ENCODE assay signal across 11 cellular contexts in the genomic region with DNA sequence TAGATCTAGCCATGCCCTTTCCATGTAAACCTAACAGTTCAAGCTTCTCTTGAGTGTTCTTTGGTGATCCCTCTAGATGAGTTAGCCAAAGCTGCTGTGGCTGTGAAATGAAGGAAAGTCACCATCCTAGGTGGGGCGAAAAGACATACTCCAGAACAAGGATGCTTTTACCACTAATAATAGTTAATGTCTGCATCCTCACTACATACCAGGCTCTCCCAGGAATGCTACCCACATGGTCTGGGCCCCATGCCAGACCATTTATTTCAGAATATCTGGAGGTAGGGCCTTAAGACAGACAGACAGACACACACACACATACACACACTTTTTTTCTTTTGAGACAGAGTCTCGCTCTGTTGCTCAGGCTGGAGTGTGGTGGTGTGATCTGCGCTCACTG. TPM values are rescaled to one million over a fixed set of nuclear protein-coding genes. Genes with fewer than 3 reads are reported as not detected.
DNase-seq lines count a peak whose midpoint lies in the region; ATAC-seq, FAIRE-seq and TF ChIP-seq lines count a peak whose summit lies in the region.
"Had no signal": no experiment of that assay in that cellular context is flagged by ENCODE, and none has a peak within 500 bp of the region (broad histone marks: within the 10 kb centered on the region; RNA-seq: fewer than 3 reads in every experiment).

No MANE protein-coding gene starts in this region.

- peaks cover 54% of the 10 kb centered on the region for H3K4me1 Mint-ChIP-seq in HFFc6 (ENCODE audit: low read depth)
- H3K4me1 Mint-ChIP-seq in activated T-cell treated with anti-CD3 and anti-CD28 coated beads, Interleukin-2, amount 50 U/mL, for 72 hours (ENCODE audit: low read depth): no peaks in the 10 kb centered on the region

- no peaks in the 10 kb centered on the region for H3K36me3 Mint-ChIP-seq in HFFc6 (ENCODE audit: low read depth)
- no peaks in the 10 kb centered on the region for H3K36me3 Mint-ChIP-seq in activated T-cell treated with anti-CD3 and anti-CD28 coated beads, Interleukin-2, amount 50 U/mL, for 72 hours (ENCODE audit: insufficient read depth in 2 of 2)

- H3K4me1 ChIP-seq in fibroblast of lung (ENCODE audit: control insufficient read depth, extremely low read depth, insufficient read depth, low read length) (peaks cover 33% of the 10 kb centered on the region), transverse colon (peaks cover 4 to 37% (median 25%) of the 10 kb centered on the region in 4 donors)

- no peak for ATAC-seq in activated T-cell treated with anti-CD3 and anti-CD28 coated beads, Interleukin-2, amount 50 U/mL, for 72 hours (replicated peaks in 1 of 2)
- ATAC-seq: K562 had no signal

- TF ChIP-seq CTCF in HFFc6 (IDR thresholded peaks at IDR 0.05): no peak
- TF ChIP-seq CTCF in fibroblast of lung (conservative IDR thresholded peaks at IDR 0.05 in 1 of 2, IDR thresholded peaks at IDR 0.05 in 1 of 2; ENCODE audit: low read depth in 1 of 2, low read length in 2 of 2): no peak
- no peak for TF ChIP-seq CTCF in transverse colon (IDR thresholded peaks at IDR 0.05)

- no peak for TF ChIP-seq POLR2A in transverse colon (IDR thresholded peaks at IDR 0.05)

- in situ Hi-C loops in SK-MEL-5 (cut with HindIII; ENCODE audit: low pct_unique_long_range_greater_than_20kb, low sequenced_read_pairs) (no loop called here), transverse colon (cut with MboI; ENCODE audit: low pct_ligation_motif_present in 1 of 4, low pct_unique_long_range_greater_than_20kb in 1 of 4, low sequenced_read_pairs in 3 of 4) (no loop called here)

- no peaks in the 10 kb centered on the region for H4K20me1 ChIP-seq in fibroblast of lung (ENCODE audit: control insufficient read depth, extremely low read depth, insufficient read depth, low read length)

- no peaks in the 10 kb centered on the region for H3K9me3 Mint-ChIP-seq in HFFc6
- no peaks in the 10 kb centered on the region for H3K9me3 Mint-ChIP-seq in activated T-cell treated with anti-CD3 and anti-CD28 coated beads, Interleukin-2, amount 50 U/mL, for 72 hours

- intact Hi-C loops in transverse colon (cut with DNase I; ENCODE audit: low total_unique reads): no loop called here

- no peak overlapping the region for H3K9ac ChIP-seq in fibroblast of lung (ENCODE audit: insufficient read depth, low read length)

- H3K36me3 ChIP-seq in fibroblast of lung (ENCODE audit: control insufficient read depth, insufficient read depth, low read length): no peaks in the 10 kb centered on the region
- no peaks in the 10 kb centered on the region for H3K36me3 ChIP-seq in transverse colon

- TF ChIP-seq EP300 in transverse colon (IDR thresholded peaks at IDR 0.05; ENCODE audit: low read depth): no peak

- peak; percentile 23 for FAIRE-seq in urothelium cell line (lab: Jason Lieb, UNC)
- FAIRE-seq: K562 had no signal

- no peaks in the 10 kb centered on the region for H3K79me2 ChIP-seq in fibroblast of lung (ENCODE audit: control insufficient read depth, insufficient read depth, low read length)

- no peaks in the 10 kb centered on the region for H3K9me3 ChIP-seq in fibroblast of lung (ENCODE audit: control insufficient read depth, insufficient read depth, low read depth, low read length)
- H3K9me3 ChIP-seq in transverse colon: no peaks in the 10 kb centered on the region

- DNase-seq in HFFc6 (peak; percentile 79), SK-MEL-5 (ENCODE audit: low read depth, low spot score) (peak; percentile 23), fibroblast of lung (ENCODE audit: low read depth in 2 of 2) (peak; percentile 46 to 96), urothelium cell line (ENCODE audit: low spot score) (peak; percentile 79), transverse colon (no peak), SKM-1 treated with dmso at 0.1 percent for 144 hours (lab: John Stamatoyannopoulos, UW; ENCODE audit: unreplicated experiment) (no peak)
- DNase-seq in activated T-cell treated with anti-CD3 and anti-CD28 coated beads, Interleukin-2, amount 50 U/mL, for 72 hours: no peak
- DNase-seq: COR-L47; effector memory CD4-positive, alpha-beta T cell; Right ventricle myocardium superior had no signal

- H2AFZ ChIP-seq in fibroblast of lung (ENCODE audit: low read length): no peak overlapping the region

- peak overlapping the region; percentile 34; the same call in 1 of the 2 replicates for H3K4me3 Mint-ChIP-seq in HFFc6
- no peak overlapping the region for H3K4me3 Mint-ChIP-seq in activated T-cell treated with anti-CD3 and anti-CD28 coated beads, Interleukin-2, amount 50 U/mL, for 72 hours

- H3K27ac ChIP-seq in fibroblast of lung (ENCODE audit: insufficient read depth, low read length): no peak overlapping the region
- H3K27ac ChIP-seq in transverse colon: no peak overlapping the region

- H3K4me3 ChIP-seq in fibroblast of lung (replicated peaks in 1 of 4; ENCODE audit: control extremely low read depth in 1 of 4, insufficient read depth in 1 of 4, low read depth in 3 of 4, low read length in 4 of 4) (no peak overlapping the region), transverse colon (no peak overlapping the region)
- H3K4me3 ChIP-seq: K562 had no signal

- H3K27me3 ChIP-seq in fibroblast of lung (ENCODE audit: control insufficient read depth, insufficient read depth, low read length) (no peaks in the 10 kb centered on the region), transverse colon (no peaks in the 10 kb centered on the region)

- H3K27me3 Mint-ChIP-seq in HFFc6 (ENCODE audit: insufficient read depth): peaks cover 17% of the 10 kb centered on the region
- no peaks in the 10 kb centered on the region for H3K27me3 Mint-ChIP-seq in activated T-cell treated with anti-CD3 and anti-CD28 coated beads, Interleukin-2, amount 50 U/mL, for 72 hours (ENCODE audit: low read depth)

- WGBS in transverse colon (ENCODE audit: low coverage in 1 of 2), 2 donors: 100% methylated on average over 3 of the region's 3 CpGs; no CpG with 5 or more reads in 1 of the 2 donors

- no peak overlapping the region for H3K4me2 ChIP-seq in fibroblast of lung (ENCODE audit: extremely low read depth, insufficient read depth, low read length)

- H3K27ac Mint-ChIP-seq in HFFc6: peak overlapping the region; percentile 42; the same call in 1 of the 2 replicates
- no peak overlapping the region for H3K27ac Mint-ChIP-seq in activated T-cell treated with anti-CD3 and anti-CD28 coated beads, Interleukin-2, amount 50 U/mL, for 72 hours

RNA-seq across cellular contexts. Expression of gene ABTB2, which starts 14.7 kb away (rescaled TPM):
- 1 to 10 TPM; 2.5 to 3.6 (median 2.8) TPM for total RNA-seq in HFFc6 (2021; fragmentation: NEBNext Ultra II Directional; extraction: Animal tissue kit (Norgen Biotek cat#: 25700))
- 3.3 and 4.2 TPM in 2 replicates for total RNA-seq in SK-MEL-5 (2014; rRNA removed; shearing (Covaris generic))
- 26.9 and 31.5 TPM in 2 replicates for polyA plus RNA-seq in SK-MEL-5 (2015; cell fraction: cytosol; rRNA removed)
- polyA plus RNA-seq in SK-MEL-5 (2015; cell fraction: nucleus; rRNA removed): 19.4 and 21.6 TPM in 2 replicates
- total RNA-seq in fibroblast of lung: 2.8 and 5.8 TPM in 2 replicates
- polyA plus RNA-seq in fibroblast of lung: 1.0 and 3.3 TPM in 2 replicates
- 0.84 and 3.5 TPM in 2 replicates for polyA plus RNA-seq in fibroblast of lung (2012)
- 0.82 and 6.5 TPM in 2 replicates for polyA minus RNA-seq in fibroblast of lung (ENCODE audit: low replicate concordance)
- 10 to 100 TPM in 3 of 4 donors, under 1 TPM in 1; 0.60 to 41.9 (median 20.7) TPM for total RNA-seq in transverse colon
- total RNA-seq in activated T-cell treated with anti-CD3 and anti-CD28 coated beads, Interleukin-2, amount 50 U/mL, for 72 hours: 1 to 10 TPM; 2.2 to 5.6 TPM

Comparison
In these comparisons a context has a peak if more than half of its experiments do, and no peak if none do; other contexts are left out.
1. DNase-seq: peak in HFFc6 (single experiment), SK-MEL-5 (single experiment), fibroblast of lung (2 of 2) and urothelium cell line (single experiment); none in transverse colon (single experiment), SKM-1 treated with dmso at 0.1 percent for 144 hours (single experiment) and activated T-cell treated with anti-CD3 and anti-CD28 coated beads, Interleukin-2, amount 50 U/mL, for 72 hours (0 of 2).